In the genomic region with DNA sequence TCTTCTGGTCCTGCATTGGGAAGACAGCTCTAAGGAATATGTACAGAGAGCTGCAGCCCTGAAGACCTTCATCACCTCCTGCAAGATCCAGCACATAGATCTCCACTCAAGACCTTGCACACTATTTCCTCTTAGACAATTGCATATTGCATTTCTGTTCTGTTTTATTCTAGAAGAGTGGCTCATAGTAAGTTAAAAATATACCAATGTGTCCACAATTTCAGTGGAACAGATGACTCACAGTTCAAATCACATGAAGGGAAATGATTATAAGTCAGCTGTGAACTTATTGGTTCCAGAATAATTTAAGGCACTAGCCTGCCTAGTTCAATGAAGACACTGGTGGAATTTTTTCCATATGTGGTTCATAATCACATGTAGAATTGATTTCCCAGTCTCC, we compare ENCODE assay signal across 1 cellular context.
TF ChIP-seq lines count a peak whose summit lies in the region.

No MANE protein-coding gene starts in this region.

TF ChIP-seq in IMR-90, 13 proteins besides CTCF, POLR2A, EP300 and RAD21:
- no peak for TF ChIP-seq MAZ (IDR thresholded peaks at IDR 0.05; ENCODE audit: borderline replicate concordance, low read depth, low read length)
- TF ChIP-seq, protein P1, sequence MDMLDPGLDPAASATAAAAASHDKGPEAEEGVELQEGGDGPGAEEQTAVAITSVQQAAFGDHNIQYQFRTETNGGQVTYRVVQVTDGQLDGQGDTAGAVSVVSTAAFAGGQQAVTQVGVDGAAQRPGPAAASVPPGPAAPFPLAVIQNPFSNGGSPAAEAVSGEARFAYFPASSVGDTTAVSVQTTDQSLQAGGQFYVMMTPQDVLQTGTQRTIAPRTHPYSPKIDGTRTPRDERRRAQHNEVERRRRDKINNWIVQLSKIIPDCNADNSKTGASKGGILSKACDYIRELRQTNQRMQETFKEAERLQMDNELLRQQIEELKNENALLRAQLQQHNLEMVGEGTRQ (IDR thresholded peaks at IDR 0.05; ENCODE audit: low read depth, low read length), result 0 out of 2 replicates have a peak, but pooled peaks have one; percentile 12
- TF ChIP-seq RCOR1 (IDR thresholded peaks at IDR 0.05; ENCODE audit: insufficient replicate concordance, low read length), result no peak
- no peak for TF ChIP-seq MAFK (IDR thresholded peaks at IDR 0.05; ENCODE audit: low read depth, low read length)
- no peak for TF ChIP-seq SMC3 (IDR thresholded peaks at IDR 0.05; ENCODE audit: low read depth, low read length)
